ENCODE assay signal across 10 cellular contexts in the genomic region with DNA sequence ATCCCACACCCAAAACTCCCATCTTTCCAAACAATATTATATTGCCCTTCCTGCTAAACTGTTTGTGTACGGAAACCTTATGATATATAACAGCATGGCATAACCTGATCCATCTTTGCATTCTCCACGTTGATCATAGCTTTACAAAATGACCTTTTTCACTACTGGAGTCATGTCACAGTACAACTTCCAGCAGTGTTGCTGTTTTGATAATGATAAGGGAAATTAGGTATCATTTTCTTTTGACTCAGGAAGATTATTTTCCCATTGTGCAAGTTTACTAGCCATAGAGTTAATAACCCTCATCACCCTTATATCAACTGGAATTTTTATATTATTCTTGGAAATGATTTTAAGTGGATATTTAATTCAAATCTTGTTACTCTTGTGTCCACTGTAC. TPM values are rescaled to one million over a fixed set of nuclear protein-coding genes. Genes with fewer than 3 reads are reported as not detected.
"Had no signal": no experiment of that assay in that cellular context is flagged by ENCODE, and none has a peak within 500 bp of the region (broad histone marks: within the 10 kb centered on the region; RNA-seq: fewer than 3 reads in every experiment).

No MANE protein-coding gene starts in this region.

- DNase-seq: IMR-90, KBM-7, KG1 had no signal

- H3K9ac ChIP-seq: KMS-11 had no signal

- H3K27ac ChIP-seq: HL-60, KMS-11 had no signal

- H3K4me3 ChIP-seq: K562 had no signal

- FAIRE-seq: HepG2, HTR-8/SVneo, K562 had no signal

RNA-seq across cellular contexts. Expression of gene SH3GL2, which starts 57.5 kb away (rescaled TPM):
- total RNA-seq: HT1080, K562 had no signal
- polyA plus RNA-seq: HepG2, IgD-negative memory B cell, K562 had no signal
